Comparison of ENCODE assay signal across 8 cellular contexts in genomic region chr5:81302596-81302995, GRCh38. TPM values are rescaled to one million over a fixed set of nuclear protein-coding genes. Genes with fewer than 3 reads are reported as not detected.
A peak's percentile ranks its signal among the peaks of the same experiment; 100 is the strongest.
DNase-seq lines count a peak whose midpoint lies in the region; ATAC-seq and TF ChIP-seq lines count a peak whose summit lies in the region.

No MANE protein-coding gene starts in this region.

- CTCF ChIA-PET in Calu3 (lab: Charles Lee), result interaction anchor here (0.9 to 1.7 kb wide), 4 partner anchors 30 to 863 kb away, joined by 3 to 9 read pairs (median 4); no protein-coding TSS in a partner anchor
- CTCF ChIA-PET in PC-9 (lab: Charles Lee), result interaction anchor here (0.7 kb wide), 1 partner anchor 1985 kb away, joined by 4 read pairs; no protein-coding TSS in a partner anchor

- H3K27ac Mint-ChIP-seq in Calu3 (ENCODE audit: unreplicated experiment) (peak overlapping the region; percentile 90), osteocyte (ENCODE audit: unreplicated experiment) (no peak overlapping the region)

- H3K27me3 ChIP-seq in PC-9 (ENCODE audit: insufficient read depth, low read depth) (no peaks in the 10 kb centered on the region), endocrine pancreas (ENCODE audit: control insufficient read depth, insufficient read depth, low read length) (no peaks in the 10 kb centered on the region)

- intact Hi-C loops in Calu3 (cut with micrococcal nuclease; ENCODE audit: unreplicated experiment), result loop anchor here (5.0 to 10.0 kb wide), 3 partner anchors 92 to 618 kb away; partner anchors contain the start of gene ACOT12
- intact Hi-C loops in PC-9 (cut with micrococcal nuclease; ENCODE audit: unreplicated experiment), result no loop called here

- H3K4me3 Mint-ChIP-seq in Calu3 (ENCODE audit: low read depth, unreplicated experiment), result peak overlapping the region; percentile 87
- peak overlapping the region; percentile 96 for H3K4me3 Mint-ChIP-seq in osteocyte (ENCODE audit: unreplicated experiment)

- POLR2A ChIA-PET in PC-9 (lab: Charles Lee; ENCODE audit: unreplicated experiment), result interaction anchor here (0.6 kb wide), 1 partner anchor 118 kb away, joined by 11 read pairs; no protein-coding TSS in a partner anchor

- H3K9ac ChIP-seq in endocrine pancreas (ENCODE audit: control insufficient read depth, insufficient read depth, low read length), result no peak overlapping the region

- TF ChIP-seq CTCF in Calu3 (IDR thresholded peaks at IDR 0.05; ENCODE audit: unreplicated experiment) (no peak), PC-9 (conservative IDR thresholded peaks at IDR 0.05) (no peak), osteocyte (IDR thresholded peaks at IDR 0.05) (no peak)

- H3K27ac ChIP-seq in PC-9, result no peak overlapping the region

- H3K9me3 Mint-ChIP-seq in Calu3 (ENCODE audit: low read depth, unreplicated experiment) (no peaks in the 10 kb centered on the region), osteocyte (ENCODE audit: unreplicated experiment) (no peaks in the 10 kb centered on the region)

- H3K4me1 Mint-ChIP-seq in Calu3 (ENCODE audit: low read depth, unreplicated experiment) (peaks cover 49% of the 10 kb centered on the region), osteocyte (ENCODE audit: unreplicated experiment) (peaks cover 26% of the 10 kb centered on the region)

- H3K27me3 Mint-ChIP-seq in Calu3 (ENCODE audit: unreplicated experiment) (no peaks in the 10 kb centered on the region), osteocyte (ENCODE audit: unreplicated experiment) (no peaks in the 10 kb centered on the region)

- H3K9me2 ChIP-seq in PC-9 (ENCODE audit: insufficient read depth), result no peaks in the 10 kb centered on the region

- no peaks in the 10 kb centered on the region for H3K9me3 ChIP-seq in PC-9 (ENCODE audit: insufficient read depth, low read depth)
- H3K9me3 ChIP-seq in endocrine pancreas (ENCODE audit: control insufficient read depth, low read length), result no peaks in the 10 kb centered on the region

- no TSS peak for BruUV-seq in Calu3 (replicated peaks; lab: Mats Ljungman, UMichigan)
- no TSS peak for BruUV-seq in PC-9 (replicated peaks; lab: Mats Ljungman, UMichigan)

- H3K4me2 ChIP-seq in PC-9, result peak overlapping the region; percentile 88

- H3K4me1 ChIP-seq in PC-9 (replicated peaks; ENCODE audit: insufficient read depth) (peaks cover 27% of the 10 kb centered on the region), endocrine pancreas (ENCODE audit: control insufficient read depth, insufficient read depth, low read length) (peaks cover 12% of the 10 kb centered on the region)

- peak overlapping the region; percentile 94 for H2AFZ ChIP-seq in PC-9

- H4K20me1 ChIP-seq in PC-9 (ENCODE audit: insufficient read depth), result 0 out of 2 replicates have a peak, but pooled peaks cover 3% of the 10 kb centered on the region

- H3K4me3 ChIP-seq in PC-9 (peak overlapping the region; percentile 81), endocrine pancreas (ENCODE audit: control insufficient read depth, insufficient read depth, low read length) (peak overlapping the region; percentile 85)

- H3F3A ChIP-seq in PC-9 (ENCODE audit: insufficient read depth, low read depth), result no peaks in the 10 kb centered on the region

- ATAC-seq in HG03571 (IDR thresholded peaks at IDR 0.05; ENCODE audit: unreplicated experiment), result no peak

- DNase-seq in Calu3, result no peak
- no peak for DNase-seq in PC-9
- no peak for DNase-seq in osteocyte (ENCODE audit: extremely low spot score, unreplicated experiment)
- no peak for DNase-seq in DMS153 (lab: John Stamatoyannopoulos, UW)
- DNase-seq in NCI-H2081 treated with DMSO at 0.1 percent for 48 hours (lab: John Stamatoyannopoulos, UW), result no peak
- DNase-seq in mesenteric fat pad (ENCODE audit: low spot score), result no peak

- H3K36me3 Mint-ChIP-seq in Calu3 (ENCODE audit: insufficient read depth, unreplicated experiment) (peaks cover 48% of the 10 kb centered on the region), osteocyte (ENCODE audit: unreplicated experiment) (peaks cover 9% of the 10 kb centered on the region)

- no peaks in the 10 kb centered on the region for H3K36me3 ChIP-seq in PC-9 (ENCODE audit: low read depth)
- H3K36me3 ChIP-seq in endocrine pancreas (ENCODE audit: control insufficient read depth, insufficient read depth, low read length), result no peaks in the 10 kb centered on the region

- H3K79me2 ChIP-seq in PC-9 (ENCODE audit: low read depth), result peaks cover 45% of the 10 kb centered on the region

RNA-seq across cellular contexts. Expression of gene ZCCHC9, which starts 1.2 kb away (rescaled TPM):
- total RNA-seq in Calu3 (2022), result 34.9 and 36.1 TPM in 2 replicates
- 22.0 and 30.1 TPM in 2 replicates for total RNA-seq in PC-9 (2021)
- 17.3 and 20.9 TPM in 2 replicates for total RNA-seq in osteocyte
- 23.5 TPM for total RNA-seq in mesenteric fat pad
